In the genomic region with DNA sequence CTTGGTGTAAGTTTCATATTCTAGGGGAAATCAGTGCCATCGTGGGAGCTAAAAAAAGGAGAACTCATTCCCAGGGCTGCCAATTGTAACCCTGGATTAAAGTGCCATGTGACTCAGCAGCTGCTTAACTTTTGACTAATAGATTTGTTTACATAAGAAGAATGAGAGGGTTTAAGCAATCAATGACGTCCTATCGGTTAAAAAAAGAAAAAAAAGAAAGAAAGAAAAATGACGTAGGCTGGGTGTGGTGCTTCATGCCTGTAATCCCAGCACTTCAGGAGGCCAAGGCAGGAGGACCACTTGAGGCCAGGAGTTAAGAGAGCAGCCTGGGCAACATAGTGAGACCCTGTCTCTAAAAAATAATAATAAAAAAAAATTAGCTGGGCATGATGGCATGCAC, we compare ENCODE assay signal across 9 cellular contexts.
A peak's percentile ranks its signal among the peaks of the same experiment; 100 is the strongest.
DNase-seq lines count a peak whose midpoint lies in the region; ATAC-seq and TF ChIP-seq lines count a peak whose summit lies in the region.
"Had no signal": no experiment of that assay in that cellular context is flagged by ENCODE, and none has a peak within 500 bp of the region (broad histone marks: within the 10 kb centered on the region; RNA-seq: fewer than 3 reads in every experiment).

No MANE protein-coding gene starts in this region.

- no peak overlapping the region for H2AFZ ChIP-seq in Karpas-422 (ENCODE audit: low read length)

- H3K9me3 ChIP-seq in CD4-positive, alpha-beta T cell (ENCODE audit: control insufficient read depth, low read length) = no peaks in the 10 kb centered on the region
- no peaks in the 10 kb centered on the region for H3K9me3 ChIP-seq in Karpas-422 (ENCODE audit: low read length)
- H3K9me3 ChIP-seq in tibial artery = no peaks in the 10 kb centered on the region

- H3K4me3 ChIP-seq in Karpas-422 (ENCODE audit: low read length) (no peak overlapping the region), tibial artery (no peak overlapping the region)

- CTCF ChIA-PET in CD4-positive, alpha-beta T cell (lab: Charles Lee) = interaction anchor here (1.5 kb wide), 1 partner anchor 22 kb away, joined by 3 read pairs; no protein-coding TSS in a partner anchor

- peak overlapping the region; percentile 96 for H3K27ac Mint-ChIP-seq in CD4-positive, alpha-beta T cell
- H3K27ac Mint-ChIP-seq in central memory CD8-positive, alpha-beta T cell (ENCODE audit: low read depth) = peak overlapping the region; percentile 80

- intact Hi-C loops in CD4-positive, alpha-beta T cell (cut with DNase I, micrococcal nuclease) = loop anchor here in 1 of 2 experiments (10.0 kb wide), 1 partner anchor 346 kb away; a partner anchor contains a TSS
- intact Hi-C loops in tibial artery (cut with DNase I; ENCODE audit: low total_unique reads) = no loop called here

- H3K36me3 ChIP-seq in Karpas-422 (ENCODE audit: insufficient read depth, low read length) = peaks cover 4% of the 10 kb centered on the region; the same call in 1 of the 2 replicates
- H3K36me3 ChIP-seq in tibial artery = no peaks in the 10 kb centered on the region

- H3K27me3 ChIP-seq in CD4-positive, alpha-beta T cell (ENCODE audit: control insufficient read depth, insufficient read depth, low read length) = no peaks in the 10 kb centered on the region
- H3K27me3 ChIP-seq in Karpas-422 (ENCODE audit: low read length) (no peaks in the 10 kb centered on the region), tibial artery (no peaks in the 10 kb centered on the region)

- H3K4me3 Mint-ChIP-seq in CD4-positive, alpha-beta T cell = peak overlapping the region; percentile 82
- H3K4me3 Mint-ChIP-seq in central memory CD8-positive, alpha-beta T cell = peak overlapping the region; percentile 59

- H3K27ac ChIP-seq in CD4-positive, alpha-beta T cell (ENCODE audit: low read depth, low read length) = peak overlapping the region; percentile 95
- H3K27ac ChIP-seq in Karpas-422 (ENCODE audit: low read length) = peak overlapping the region; percentile 5; the same call in 1 of the 2 replicates
- H3K27ac ChIP-seq in tibial artery = peak overlapping the region in 1 of 2 donors; percentile 11

- no peaks in the 10 kb centered on the region for H3K9me3 Mint-ChIP-seq in CD4-positive, alpha-beta T cell
- H3K9me3 Mint-ChIP-seq in central memory CD8-positive, alpha-beta T cell = no peaks in the 10 kb centered on the region

- H3K4me1 Mint-ChIP-seq in CD4-positive, alpha-beta T cell (ENCODE audit: low read depth) = peaks cover 98% of the 10 kb centered on the region
- H3K4me1 Mint-ChIP-seq in central memory CD8-positive, alpha-beta T cell = peaks cover 92% of the 10 kb centered on the region

- no peaks in the 10 kb centered on the region for H3K9me2 ChIP-seq in Karpas-422 (replicated peaks; ENCODE audit: insufficient read depth, low read length)

- TF ChIP-seq CTCF in CD4-positive, alpha-beta T cell (IDR thresholded peaks at IDR 0.05) = no peak
- no peak for TF ChIP-seq CTCF in tibial artery (IDR thresholded peaks at IDR 0.05)

- H3K9ac ChIP-seq in Karpas-422 (ENCODE audit: low read length) = no peak overlapping the region

- peak overlapping the region; percentile 37 for H3K4me2 ChIP-seq in Karpas-422 (ENCODE audit: low read depth, low read length, poor library complexity, severe bottlenecking)

- peaks cover 90% of the 10 kb centered on the region for H4K20me1 ChIP-seq in Karpas-422 (ENCODE audit: insufficient read depth, low read depth, low read length)

- peak; percentile 19 for ATAC-seq in CD4-positive, alpha-beta T cell (ENCODE audit: poor library complexity)
- no peak for ATAC-seq in central memory CD8-positive, alpha-beta T cell (replicated peaks; ENCODE audit: extremely low read depth, poor library complexity, severe bottlenecking)
- no peak for ATAC-seq in HG03175 (IDR thresholded peaks at IDR 0.05; ENCODE audit: unreplicated experiment)
- no peak for ATAC-seq in HG03196 (IDR thresholded peaks at IDR 0.05; ENCODE audit: unreplicated experiment)

- POLR2A ChIA-PET in CD4-positive, alpha-beta T cell (lab: Charles Lee) = interaction anchor here (0.8 to 16.7 kb wide), 5 partner anchors 10 to 49 kb away, joined by 3 to 475 read pairs (median 5); no protein-coding TSS in a partner anchor

- H3K27me3 Mint-ChIP-seq in CD4-positive, alpha-beta T cell = no peaks in the 10 kb centered on the region
- no peaks in the 10 kb centered on the region for H3K27me3 Mint-ChIP-seq in central memory CD8-positive, alpha-beta T cell

- DNase-seq in CD4-positive, alpha-beta T cell = peak in 1 of 10 experiments; percentile 43
- DNase-seq in Karpas-422 (no peak), myocyte (ENCODE audit: low read depth) (peak; percentile 75), tibial artery (no peak), NK-92 (lab: John Stamatoyannopoulos, UW; ENCODE audit: unreplicated experiment) (no peak)
- DNase-seq in central memory CD8-positive, alpha-beta T cell (ENCODE audit: low spot score in 2 of 2) = no peak
- DNase-seq: OCI-M1 had no signal

- peaks cover 100% of the 10 kb centered on the region for H3K79me2 ChIP-seq in Karpas-422 (ENCODE audit: low read length)

- H3K4me1 ChIP-seq in Karpas-422 (ENCODE audit: low read length) = peaks cover 99% of the 10 kb centered on the region
- H3K4me1 ChIP-seq in tibial artery = peaks cover 0 to 35% (median 6%) of the 10 kb centered on the region in 4 donors

- H3K36me3 Mint-ChIP-seq in CD4-positive, alpha-beta T cell (ENCODE audit: low read depth) = peaks cover 90% of the 10 kb centered on the region
- H3K36me3 Mint-ChIP-seq in central memory CD8-positive, alpha-beta T cell (ENCODE audit: insufficient read depth) = peaks cover 17% of the 10 kb centered on the region
